ENCODE assay signal across 8 cellular contexts in genomic region chr1:237736372-237737029, GRCh38.
A peak's percentile ranks its signal among the peaks of the same experiment; 100 is the strongest.
DNase-seq lines count a peak whose midpoint lies in the region; ATAC-seq and TF ChIP-seq lines count a peak whose summit lies in the region.

No MANE protein-coding gene starts in this region.

- peak; percentile 16 to 21 (median 19) for TF ChIP-seq CTCF in right lobe of liver (IDR thresholded peaks at IDR 0.05)
- no peak for TF ChIP-seq CTCF in suprapubic skin (IDR thresholded peaks at IDR 0.05)

- H3K27me3 ChIP-seq in right lobe of liver = no peaks in the 10 kb centered on the region
- H3K27me3 ChIP-seq in suprapubic skin = no peaks in the 10 kb centered on the region

- DNase-seq in G401 (ENCODE audit: low spot score) = peak; percentile 10
- peak; percentile 22 for DNase-seq in activated T-helper 2 cell treated with anti-CD3 and anti-CD28 coated beads, Interferon-gamma antibody, Interleukin-2, Interleukin-4, amounts not matched to agents 10 μg/mL and 5 μg/mL and 100 μg/mL, durations not matched to agents 14 hours and 24 hours and 36 hours (ENCODE audit: low spot score)
- no peak for DNase-seq in right lobe of liver
- no peak for DNase-seq in retina
- DNase-seq in suprapubic skin (ENCODE audit: low spot score in 2 of 2) = no peak

- TF ChIP-seq POLR2A in right lobe of liver (IDR thresholded peaks at IDR 0.05) (no peak), suprapubic skin (IDR thresholded peaks at IDR 0.05) (no peak)

- H3K27ac Mint-ChIP-seq in activated T-helper 2 cell treated with anti-CD3 and anti-CD28 coated beads, Interferon-gamma antibody, Interleukin-2, Interleukin-4, amounts not matched to agents 10 μg/mL and 5 μg/mL and 100 μg/mL, durations not matched to agents 14 hours and 24 hours and 36 hours = peak overlapping the region; percentile 58

- peaks cover 7% of the 10 kb centered on the region for H3K9me3 Mint-ChIP-seq in activated T-helper 2 cell treated with anti-CD3 and anti-CD28 coated beads, Interferon-gamma antibody, Interleukin-2, Interleukin-4, amounts not matched to agents 10 μg/mL and 5 μg/mL and 100 μg/mL, durations not matched to agents 14 hours and 24 hours and 36 hours

- ATAC-seq in right lobe of liver (peak in 2 of 4 donors; percentile 22 to 25), GM18502 (IDR thresholded peaks at IDR 0.05; ENCODE audit: poor library complexity, unreplicated experiment) (no peak), HG02642 (IDR thresholded peaks at IDR 0.05; ENCODE audit: poor library complexity, unreplicated experiment) (no peak)

- H3K36me3 ChIP-seq in KOPT-K1 (ENCODE audit: insufficient read depth, low read length) = no peaks in the 10 kb centered on the region
- no peaks in the 10 kb centered on the region for H3K36me3 ChIP-seq in right lobe of liver
- no peaks in the 10 kb centered on the region for H3K36me3 ChIP-seq in suprapubic skin

- in situ Hi-C loops in G401 (cut with HindIII; ENCODE audit: low sequenced_read_pairs) = no loop called here

- WGBS in right lobe of liver (ENCODE audit: insufficient coverage, low coverage, low lambda C conversion rate, missing lambda C conversion rate) = 62% methylated on average over 8 of the region's 8 CpGs
- WGBS in suprapubic skin = 56% methylated on average over 8 of the region's 8 CpGs

- intact Hi-C loops in activated T-helper 2 cell treated with anti-CD3 and anti-CD28 coated beads, Interferon-gamma antibody, Interleukin-2, Interleukin-4, amounts not matched to agents 10 μg/mL and 5 μg/mL and 100 μg/mL, durations not matched to agents 14 hours and 24 hours and 36 hours (cut with micrococcal nuclease) = no loop called here
- intact Hi-C loops in right lobe of liver (cut with DNase I) = no loop called here

- no peaks in the 10 kb centered on the region for H3K27me3 Mint-ChIP-seq in activated T-helper 2 cell treated with anti-CD3 and anti-CD28 coated beads, Interferon-gamma antibody, Interleukin-2, Interleukin-4, amounts not matched to agents 10 μg/mL and 5 μg/mL and 100 μg/mL, durations not matched to agents 14 hours and 24 hours and 36 hours (ENCODE audit: low read depth)

- no peak overlapping the region for H3K4me3 ChIP-seq in right lobe of liver
- no peak overlapping the region for H3K4me3 ChIP-seq in suprapubic skin

- TF ChIP-seq EP300 in suprapubic skin (IDR thresholded peaks at IDR 0.05) = no peak

- H3K4me3 Mint-ChIP-seq in activated T-helper 2 cell treated with anti-CD3 and anti-CD28 coated beads, Interferon-gamma antibody, Interleukin-2, Interleukin-4, amounts not matched to agents 10 μg/mL and 5 μg/mL and 100 μg/mL, durations not matched to agents 14 hours and 24 hours and 36 hours (ENCODE audit: low read depth) = no peak overlapping the region

- H3K4me1 ChIP-seq in right lobe of liver (no peaks in the 10 kb centered on the region), suprapubic skin (no peaks in the 10 kb centered on the region)

- peaks cover 13% of the 10 kb centered on the region for H3K4me1 Mint-ChIP-seq in activated T-helper 2 cell treated with anti-CD3 and anti-CD28 coated beads, Interferon-gamma antibody, Interleukin-2, Interleukin-4, amounts not matched to agents 10 μg/mL and 5 μg/mL and 100 μg/mL, durations not matched to agents 14 hours and 24 hours and 36 hours (ENCODE audit: low read depth)

- H3K9me3 ChIP-seq in KOPT-K1 (ENCODE audit: insufficient read depth, low read length, poor library complexity, severe bottlenecking) (peaks cover 10% of the 10 kb centered on the region), right lobe of liver (no peaks in the 10 kb centered on the region), suprapubic skin (no peaks in the 10 kb centered on the region)

- no peaks in the 10 kb centered on the region for H3K36me3 Mint-ChIP-seq in activated T-helper 2 cell treated with anti-CD3 and anti-CD28 coated beads, Interferon-gamma antibody, Interleukin-2, Interleukin-4, amounts not matched to agents 10 μg/mL and 5 μg/mL and 100 μg/mL, durations not matched to agents 14 hours and 24 hours and 36 hours (ENCODE audit: low read depth)

- H3K27ac ChIP-seq in KOPT-K1 (ENCODE audit: low read depth, low read length, poor library complexity, severe bottlenecking) = peak overlapping the region; percentile 76
- no peak overlapping the region for H3K27ac ChIP-seq in right lobe of liver
- H3K27ac ChIP-seq in suprapubic skin = no peak overlapping the region

Comparison
In these comparisons a context has a peak if more than half of its experiments do, and no peak if none do; other contexts are left out.
1. DNase-seq: peak in G401 (single experiment) and activated T-helper 2 cell treated with anti-CD3 and anti-CD28 coated beads, Interferon-gamma antibody, Interleukin-2, Interleukin-4, amounts not matched to agents 10 μg/mL and 5 μg/mL and 100 μg/mL, durations not matched to agents 14 hours and 24 hours and 36 hours (single experiment); none in right lobe of liver (0 of 3), retina (single experiment) and suprapubic skin (0 of 2).
2. CTCF ChIP-seq: peak in right lobe of liver (4 of 4); none in suprapubic skin (0 of 2).